ENCODE assay signal across 19 cellular contexts in the genomic region with DNA sequence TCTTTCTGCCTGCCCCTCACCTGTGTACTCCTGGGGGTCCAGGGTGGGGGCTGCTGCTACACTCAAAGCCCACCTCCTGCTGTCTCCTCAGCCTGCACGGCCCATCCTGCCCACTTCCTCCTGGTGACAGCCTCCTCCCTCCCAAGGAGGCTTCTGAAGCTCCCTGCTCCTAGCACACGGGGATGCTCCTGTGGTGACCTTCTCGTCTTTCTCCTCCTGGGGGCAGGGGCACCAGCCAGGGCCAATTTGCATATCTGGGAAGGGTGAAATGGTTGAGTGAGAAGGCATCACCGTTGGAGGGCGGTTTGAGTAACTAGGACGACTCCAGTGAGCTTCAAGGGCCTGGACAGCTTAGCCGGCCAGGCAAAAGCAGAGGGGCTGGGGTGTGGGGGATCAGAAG. TPM values are rescaled to one million over a fixed set of nuclear protein-coding genes. Genes with fewer than 3 reads are reported as not detected.
DNase-seq lines count a peak whose midpoint lies in the region; ATAC-seq, FAIRE-seq and TF ChIP-seq lines count a peak whose summit lies in the region.
"Had no signal": no experiment of that assay in that cellular context is flagged by ENCODE, and none has a peak within 500 bp of the region (broad histone marks: within the 10 kb centered on the region; RNA-seq: fewer than 3 reads in every experiment).

No MANE protein-coding gene starts in this region.

- no peak for ATAC-seq in activated CD8-positive, alpha-beta memory T cell treated with anti-CD3 and anti-CD28 coated beads, Interleukin-2, amount 10 ng/mL, durations not matched to agents 7 days and 5 days
- 0 out of 2 replicates have a peak, but pooled peaks have one; percentile 39 for ATAC-seq in WTC11
- no peak for ATAC-seq in lung (ENCODE audit: insufficient read depth, low FRiP score)
- ATAC-seq: HCT116 had no signal

- intact Hi-C loops in lower leg skin (cut with DNase I; ENCODE audit: low total_unique reads) = no loop called here

- FAIRE-seq in urothelium cell line (lab: Jason Lieb, UNC) = no peak
- FAIRE-seq: GM12891, HTR-8/SVneo had no signal

- H3K36me3 ChIP-seq in lung (ENCODE audit: control insufficient read depth in 2 of 2, insufficient read depth in 2 of 2, low read length in 2 of 2) = no peaks in the 10 kb centered on the region
- H3K36me3 ChIP-seq: SJCRH30 had no signal

- TF ChIP-seq CTCF in WTC11 (IDR thresholded peaks at IDR 0.05) (no peak), lung (IDR thresholded peaks at IDR 0.05; ENCODE audit: control extremely low read depth, extremely low read depth) (no peak), type B pancreatic cell (conservative IDR thresholded peaks at IDR 0.05) (no peak), lower leg skin (IDR thresholded peaks at IDR 0.05) (no peak)

- H3K27ac ChIP-seq in lung (ENCODE audit: low read depth in 1 of 2, low read length in 1 of 2) = no peak overlapping the region
- H3K27ac ChIP-seq: SJCRH30 had no signal

- no peak overlapping the region for H3K4me3 Mint-ChIP-seq in activated CD8-positive, alpha-beta memory T cell treated with anti-CD3 and anti-CD28 coated beads, Interleukin-2, amount 10 ng/mL, durations not matched to agents 7 days and 5 days
- H3K4me3 Mint-ChIP-seq in WTC11 (no peak overlapping the region), type B pancreatic cell (no peak overlapping the region)

- H3K27ac Mint-ChIP-seq in activated CD8-positive, alpha-beta memory T cell treated with anti-CD3 and anti-CD28 coated beads, Interleukin-2, amount 10 ng/mL, durations not matched to agents 7 days and 5 days = no peak overlapping the region
- H3K27ac Mint-ChIP-seq in WTC11 = no peak overlapping the region
- no peak overlapping the region for H3K27ac Mint-ChIP-seq in type B pancreatic cell

- no peaks in the 10 kb centered on the region for H3K9me3 Mint-ChIP-seq in activated CD8-positive, alpha-beta memory T cell treated with anti-CD3 and anti-CD28 coated beads, Interleukin-2, amount 10 ng/mL, durations not matched to agents 7 days and 5 days (ENCODE audit: low read depth)
- H3K9me3 Mint-ChIP-seq in WTC11 = no peaks in the 10 kb centered on the region
- H3K9me3 Mint-ChIP-seq in type B pancreatic cell = no peaks in the 10 kb centered on the region

- no peak for TF ChIP-seq POLR2A in lower leg skin (IDR thresholded peaks at IDR 0.05)

- no peaks in the 10 kb centered on the region for H3K27me3 Mint-ChIP-seq in activated CD8-positive, alpha-beta memory T cell treated with anti-CD3 and anti-CD28 coated beads, Interleukin-2, amount 10 ng/mL, durations not matched to agents 7 days and 5 days
- H3K27me3 Mint-ChIP-seq in WTC11 (ENCODE audit: low read depth) (no peaks in the 10 kb centered on the region), type B pancreatic cell (peaks cover 8% of the 10 kb centered on the region)

- H3K4me3 ChIP-seq in lung = no peak overlapping the region
- H3K4me3 ChIP-seq in lower leg skin (ENCODE audit: low read depth, poor library complexity, severe bottlenecking) = no peak overlapping the region
- H3K4me3 ChIP-seq: SJCRH30 had no signal

- DNase-seq in activated CD8-positive, alpha-beta memory T cell treated with anti-CD3 and anti-CD28 coated beads, Interleukin-2, amount 10 ng/mL, durations not matched to agents 7 days and 5 days = peak; percentile 1
- DNase-seq in activated CD8-positive, alpha-beta memory T cell treated with anti-CD3 and anti-CD28 coated beads for 24 hours = no peak
- no peak for DNase-seq in WTC11 (ENCODE audit: low spot score)
- DNase-seq in lung (ENCODE audit: low spot score) = peak; percentile 26
- peak; percentile 47 for DNase-seq in type B pancreatic cell (ENCODE audit: extremely low spot score, unreplicated experiment)
- DNase-seq in lower leg skin (ENCODE audit: low spot score in 2 of 2) = no peak
- DNase-seq in urothelium cell line (ENCODE audit: low spot score) = no peak
- DNase-seq in cortex of kidney (lab: John Stamatoyannopoulos, UW) = no peak
- DNase-seq: Caco-2, KBM-7, NCI-H1048, NCI-H1694, NCI-H526 treated with DMSO at 0.1 percent for 48 hours, OCI-M1, RPMI8226, SJCRH30 had no signal

- WGBS in lung, 2 donors = 67 to 69% methylated on average over 7 of the region's 7 CpGs
- 75 to 87% methylated on average over 7 of the region's 7 CpGs for WGBS in lower leg skin, 2 donors

- no peaks in the 10 kb centered on the region for H3K4me1 Mint-ChIP-seq in activated CD8-positive, alpha-beta memory T cell treated with anti-CD3 and anti-CD28 coated beads, Interleukin-2, amount 10 ng/mL, durations not matched to agents 7 days and 5 days
- H3K4me1 Mint-ChIP-seq in WTC11 = peaks cover 4% of the 10 kb centered on the region
- peaks cover 22% of the 10 kb centered on the region for H3K4me1 Mint-ChIP-seq in type B pancreatic cell (ENCODE audit: unreplicated experiment)

- POLR2A ChIA-PET in WTC11 (lab: Charles Lee) = no interaction called here

- peaks cover 0 to 2% of the 10 kb centered on the region in 2 donors for H3K9me3 ChIP-seq in lung (ENCODE audit: control insufficient read depth in 2 of 2, insufficient read depth in 1 of 2, low read length in 1 of 2)
- H3K9me3 ChIP-seq: Caco-2, SJCRH30 had no signal

- CTCF ChIA-PET in activated CD8-positive, alpha-beta memory T cell treated with anti-CD3 and anti-CD28 coated beads, Interleukin-2, amount 10 ng/mL, durations not matched to agents 7 days and 5 days (lab: Charles Lee) = no interaction called here
- CTCF ChIA-PET in WTC11 (lab: Charles Lee) = interaction anchor here (0.5 kb wide), 1 partner anchor 707 kb away, joined by 4 read pairs; no protein-coding TSS in a partner anchor

- no peaks in the 10 kb centered on the region for H3K27me3 ChIP-seq in lung (ENCODE audit: control insufficient read depth, insufficient read depth)
- H3K27me3 ChIP-seq: SJCRH30 had no signal

- no peaks in the 10 kb centered on the region for H3K36me3 Mint-ChIP-seq in activated CD8-positive, alpha-beta memory T cell treated with anti-CD3 and anti-CD28 coated beads, Interleukin-2, amount 10 ng/mL, durations not matched to agents 7 days and 5 days
- H3K36me3 Mint-ChIP-seq in WTC11 (no peaks in the 10 kb centered on the region), type B pancreatic cell (no peaks in the 10 kb centered on the region)

- peaks cover 0 to 3% of the 10 kb centered on the region in 2 donors for H3K4me1 ChIP-seq in lung (ENCODE audit: control insufficient read depth in 2 of 2, insufficient read depth in 2 of 2, low read length in 2 of 2)

TF ChIP-seq in WTC11, 78 proteins besides CTCF, POLR2A, EP300 and RAD21 (continues in another document):
- no peak for TF ChIP-seq SOX15 (CRISPR knock-in tag; IDR thresholded peaks at IDR 0.05)
- TF ChIP-seq, protein P1, sequence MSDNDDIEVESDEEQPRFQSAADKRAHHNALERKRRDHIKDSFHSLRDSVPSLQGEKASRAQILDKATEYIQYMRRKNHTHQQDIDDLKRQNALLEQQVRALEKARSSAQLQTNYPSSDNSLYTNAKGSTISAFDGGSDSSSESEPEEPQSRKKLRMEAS (CRISPR knock-in tag; IDR thresholded peaks at IDR 0.05) = no peak
- TF ChIP-seq, protein P2, sequence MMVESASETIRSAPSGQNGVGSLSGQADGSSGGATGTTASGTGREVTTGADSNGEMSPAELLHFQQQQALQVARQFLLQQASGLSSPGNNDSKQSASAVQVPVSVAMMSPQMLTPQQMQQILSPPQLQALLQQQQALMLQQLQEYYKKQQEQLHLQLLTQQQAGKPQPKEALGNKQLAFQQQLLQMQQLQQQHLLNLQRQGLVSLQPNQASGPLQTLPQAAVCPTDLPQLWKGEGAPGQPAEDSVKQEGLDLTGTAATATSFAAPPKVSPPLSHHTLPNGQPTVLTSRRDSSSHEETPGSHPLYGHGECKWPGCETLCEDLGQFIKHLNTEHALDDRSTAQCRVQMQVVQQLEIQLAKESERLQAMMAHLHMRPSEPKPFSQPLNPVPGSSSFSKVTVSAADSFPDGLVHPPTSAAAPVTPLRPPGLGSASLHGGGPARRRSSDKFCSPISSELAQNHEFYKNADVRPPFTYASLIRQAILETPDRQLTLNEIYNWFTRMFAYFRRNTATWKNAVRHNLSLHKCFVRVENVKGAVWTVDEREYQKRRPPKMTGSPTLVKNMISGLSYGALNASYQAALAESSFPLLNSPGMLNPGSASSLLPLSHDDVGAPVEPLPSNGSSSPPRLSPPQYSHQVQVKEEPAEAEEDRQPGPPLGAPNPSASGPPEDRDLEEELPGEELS (CRISPR knock-in tag; IDR thresholded peaks at IDR 0.05) = no peak
- no peak for TF ChIP-seq RELA (CRISPR knock-in tag; IDR thresholded peaks at IDR 0.05; ENCODE audit: borderline replicate concordance)
- no peak for TF ChIP-seq NFYB (CRISPR knock-in tag; conservative IDR thresholded peaks at IDR 0.05; ENCODE audit: low read depth)
- no peak for TF ChIP-seq OVOL2 (CRISPR knock-in tag; IDR thresholded peaks at IDR 0.05; ENCODE audit: borderline replicate concordance)
- no peak for TF ChIP-seq SMAD3 (CRISPR knock-in tag; IDR thresholded peaks at IDR 0.05; ENCODE audit: borderline replicate concordance)
- TF ChIP-seq ZNF671 (CRISPR knock-in tag; IDR thresholded peaks at IDR 0.05) = no peak
- TF ChIP-seq NR2C2 (CRISPR knock-in tag; IDR thresholded peaks at IDR 0.05) = no peak
- no peak for TF ChIP-seq MXD4 (CRISPR knock-in tag; IDR thresholded peaks at IDR 0.05; ENCODE audit: borderline replicate concordance)
- TF ChIP-seq, protein P3, sequence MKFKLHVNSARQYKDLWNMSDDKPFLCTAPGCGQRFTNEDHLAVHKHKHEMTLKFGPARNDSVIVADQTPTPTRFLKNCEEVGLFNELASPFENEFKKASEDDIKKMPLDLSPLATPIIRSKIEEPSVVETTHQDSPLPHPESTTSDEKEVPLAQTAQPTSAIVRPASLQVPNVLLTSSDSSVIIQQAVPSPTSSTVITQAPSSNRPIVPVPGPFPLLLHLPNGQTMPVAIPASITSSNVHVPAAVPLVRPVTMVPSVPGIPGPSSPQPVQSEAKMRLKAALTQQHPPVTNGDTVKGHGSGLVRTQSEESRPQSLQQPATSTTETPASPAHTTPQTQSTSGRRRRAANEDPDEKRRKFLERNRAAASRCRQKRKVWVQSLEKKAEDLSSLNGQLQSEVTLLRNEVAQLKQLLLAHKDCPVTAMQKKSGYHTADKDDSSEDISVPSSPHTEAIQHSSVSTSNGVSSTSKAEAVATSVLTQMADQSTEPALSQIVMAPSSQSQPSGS (CRISPR knock-in tag; IDR thresholded peaks at IDR 0.05; ENCODE audit: borderline replicate concordance, low read depth) = no peak
- no peak for TF ChIP-seq ETV6 (CRISPR knock-in tag; IDR thresholded peaks at IDR 0.05)
- TF ChIP-seq IRF2 (CRISPR knock-in tag; IDR thresholded peaks at IDR 0.05; ENCODE audit: borderline replicate concordance, low read depth) = no peak

RNA-seq across cellular contexts. Expression of a gene that starts 51.9 kb away (rescaled TPM):
- under 1 TPM; 0.09 to 0.16 TPM for total RNA-seq in activated CD8-positive, alpha-beta memory T cell treated with anti-CD3 and anti-CD28 coated beads, Interleukin-2, amount 10 ng/mL, durations not matched to agents 7 days and 5 days
- total RNA-seq in WTC11 (2021) (13.5 to 17.7 TPM (median 16.4 TPM) in 3 replicates), lung (100 to 1,000 TPM in 1 of 2 donors, 10 to 100 TPM in 1; 96.6 to 169 TPM), type B pancreatic cell (ENCODE audit: low replicate concordance) (16.1 and 112 TPM in 2 replicates), lower leg skin (10 to 100 TPM in 2 of 4 donors, 1 to 10 TPM in 2; 8.4 to 14.7 (median 11.3) TPM)
- 10 to 100 TPM; 12.2 to 34.1 TPM for polyA plus RNA-seq in lung

Comparison
In these comparisons a context has a peak if more than half of its experiments do, and no peak if none do; other contexts are left out.
1. DNase-seq: peak in activated CD8-positive, alpha-beta memory T cell treated with anti-CD3 and anti-CD28 coated beads, Interleukin-2, amount 10 ng/mL, durations not matched to agents 7 days and 5 days (single experiment), lung (single experiment) and type B pancreatic cell (single experiment); none in activated CD8-positive, alpha-beta memory T cell treated with anti-CD3 and anti-CD28 coated beads for 24 hours (single experiment), WTC11 (single experiment), lower leg skin (0 of 2), urothelium cell line (single experiment) and cortex of kidney (single experiment).
2. RNA of a gene that starts 51.9 kb away (total RNA-seq): 96.6 to 169 TPM in lung, 16.1 to 112 TPM in type B pancreatic cell, 13.5 to 17.7 TPM in WTC11 and 8.4 to 14.7 TPM in lower leg skin; 0.09 to 0.16 TPM in activated CD8-positive, alpha-beta memory T cell treated with anti-CD3 and anti-CD28 coated beads, Interleukin-2, amount 10 ng/mL, durations not matched to agents 7 days and 5 days; every median in the first group is over 4 times any median in the second.